ENCODE assay signal across 13 cellular contexts in genomic region chr5:55338092-55338613, GRCh38. TPM values are rescaled to one million over a fixed set of nuclear protein-coding genes. Genes with fewer than 3 reads are reported as not detected.
A peak's percentile ranks its signal among the peaks of the same experiment; 100 is the strongest.
DNase-seq lines count a peak whose midpoint lies in the region; ATAC-seq, FAIRE-seq and TF ChIP-seq lines count a peak whose summit lies in the region.
"Had no signal": no experiment of that assay in that cellular context is flagged by ENCODE, and none has a peak within 500 bp of the region (broad histone marks: within the 10 kb centered on the region; RNA-seq: fewer than 3 reads in every experiment).

No MANE protein-coding gene starts in this region.

- H3K36me3 ChIP-seq in CD4-positive, CD25-positive, alpha-beta regulatory T cell (ENCODE audit: control insufficient read depth, insufficient read depth, low read length) = peaks cover 30% of the 10 kb centered on the region
- H3K36me3 ChIP-seq in adipocyte (ENCODE audit: control insufficient read depth, insufficient read depth, low read length, severe bottlenecking) (peaks cover 26% of the 10 kb centered on the region), OCI-LY7 (ENCODE audit: insufficient read depth, low read length) (peaks cover 86% of the 10 kb centered on the region)

- DNase-seq in CD4-positive, CD25-positive, alpha-beta regulatory T cell = peak in 2 of 3 donors; percentile 13 to 18
- DNase-seq in H54 (ENCODE audit: insufficient read length, low spot score) = no peak
- no peak for DNase-seq in adipocyte (ENCODE audit: low read depth)
- DNase-seq in left lobe of liver (ENCODE audit: low spot score) = no peak
- no peak for DNase-seq in stimulated activated CD8-positive, alpha-beta memory T cell treated with anti-CD3 and anti-CD28 coated beads, Interleukin-4, amount 100 ng/mL, for 48 hours
- DNase-seq in stimulated activated CD4-positive, alpha-beta T cell treated with anti-CD3 and anti-CD28 coated beads, Interleukin-15, amount 100 ng/mL, for 24 hours = no peak
- no peak for DNase-seq in HuH-7 (ENCODE audit: low spot score)
- no peak for DNase-seq in OCI-LY7 (ENCODE audit: low spot score)
- DNase-seq: hippocampal formation, midbrain, NCI-H1694, SK-N-SH had no signal

- no TSS peak for BruUV-seq in OCI-LY7 (replicated peaks; lab: Mats Ljungman, UMichigan)

- TF ChIP-seq CTCF in OCI-LY7 (conservative IDR thresholded peaks at IDR 0.05; ENCODE audit: low read length) = no peak

- H3K4me2 ChIP-seq in OCI-LY7 (ENCODE audit: low read length) = no peak overlapping the region
- H3K4me2 ChIP-seq: SK-N-SH had no signal

- no peaks in the 10 kb centered on the region for H3K9me3 ChIP-seq in CD4-positive, CD25-positive, alpha-beta regulatory T cell (ENCODE audit: control insufficient read depth in 2 of 2, low read length in 2 of 2)
- no peaks in the 10 kb centered on the region for H3K9me3 ChIP-seq in adipocyte (ENCODE audit: control insufficient read depth, low read length)
- H3K9me3 ChIP-seq in OCI-LY7 (ENCODE audit: low read length) = no peaks in the 10 kb centered on the region
- H3K9me3 ChIP-seq: SK-N-SH had no signal

- H3K27me3 ChIP-seq in CD4-positive, CD25-positive, alpha-beta regulatory T cell (ENCODE audit: control insufficient read depth, insufficient read depth, low read length) = no peaks in the 10 kb centered on the region
- no peaks in the 10 kb centered on the region for H3K27me3 ChIP-seq in adipocyte (replicated peaks; ENCODE audit: control insufficient read depth, insufficient read depth, low read length)

- intact Hi-C loops in OCI-LY7 (cut with micrococcal nuclease; ENCODE audit: unreplicated experiment) = no loop called here

- POLR2A ChIA-PET in OCI-LY7 (lab: Charles Lee) = interaction anchor here (0.7 kb wide), 1 partner anchor 41 kb away, joined by 3 read pairs; no protein-coding TSS in a partner anchor

- no peak overlapping the region for H2AFZ ChIP-seq in OCI-LY7 (ENCODE audit: low read length)

- peaks cover 15% of the 10 kb centered on the region for H3K36me3 Mint-ChIP-seq in CD4-positive, CD25-positive, alpha-beta regulatory T cell

- H3K9ac ChIP-seq in adipocyte (ENCODE audit: low read length) = peak overlapping the region; percentile 1
- H3K9ac ChIP-seq: SK-N-SH had no signal

- no peak for ATAC-seq in CD4-positive, CD25-positive, alpha-beta regulatory T cell (ENCODE audit: low read depth in 2 of 2)
- peak; percentile 60 for ATAC-seq in left lobe of liver

- TF ChIP-seq POLR2A in H54 (IDR thresholded peaks at IDR 0.05; ENCODE audit: low read depth, low read length) = no peak

- peaks cover 0 to 2% (median 0%) of the 10 kb centered on the region in 7 donors for H3K9me3 Mint-ChIP-seq in CD4-positive, CD25-positive, alpha-beta regulatory T cell

- H3K9me2 ChIP-seq in OCI-LY7 (ENCODE audit: insufficient read depth, low read length) = no peaks in the 10 kb centered on the region
- H3K9me2 ChIP-seq: SK-N-SH had no signal

- H3K79me2 ChIP-seq in OCI-LY7 (ENCODE audit: insufficient read depth, low read depth, low read length) = peaks cover 69% of the 10 kb centered on the region; the same call in 1 of the 2 replicates

- H3K4me3 ChIP-seq in CD4-positive, CD25-positive, alpha-beta regulatory T cell (ENCODE audit: low read depth, low read length) = peak overlapping the region; percentile 77
- H3K4me3 ChIP-seq in adipocyte (ENCODE audit: low read length) (peak overlapping the region; percentile 40), OCI-LY7 (ENCODE audit: low read depth, low read length, poor library complexity, severe bottlenecking) (no peak overlapping the region)

- peaks cover 4% of the 10 kb centered on the region for H3K4me1 ChIP-seq in CD4-positive, CD25-positive, alpha-beta regulatory T cell (ENCODE audit: control insufficient read depth, insufficient read depth, low read length, poor library complexity, severe bottlenecking)
- peaks cover 6% of the 10 kb centered on the region for H3K4me1 ChIP-seq in adipocyte (ENCODE audit: control insufficient read depth, insufficient read depth, low read length)
- H3K4me1 ChIP-seq in OCI-LY7 (ENCODE audit: insufficient read depth, low read length, poor library complexity, severe bottlenecking) = no peaks in the 10 kb centered on the region

- peak overlapping the region; percentile 52 to 72 (median 56) for H3K27ac Mint-ChIP-seq in CD4-positive, CD25-positive, alpha-beta regulatory T cell

- no peaks in the 10 kb centered on the region for H3K27me3 Mint-ChIP-seq in CD4-positive, CD25-positive, alpha-beta regulatory T cell

- peak; percentile 15 for FAIRE-seq in H54 (lab: Jason Lieb, UNC)

- CTCF ChIA-PET in OCI-LY7 (lab: Charles Lee; ENCODE audit: unreplicated experiment) = no interaction called here

- H3K27ac ChIP-seq in CD4-positive, CD25-positive, alpha-beta regulatory T cell (ENCODE audit: insufficient read depth, low read length, poor library complexity, severe bottlenecking) = peak overlapping the region; percentile 23
- H3K27ac ChIP-seq in OCI-LY7 (ENCODE audit: low read depth, low read length, poor library complexity, severe bottlenecking) = no peak overlapping the region
- H3K27ac ChIP-seq: C4-2B had no signal

- H3K4me3 Mint-ChIP-seq in CD4-positive, CD25-positive, alpha-beta regulatory T cell = peak overlapping the region; percentile 56 to 82 (median 68)

- H4K20me1 ChIP-seq in OCI-LY7 (ENCODE audit: insufficient read depth, low read length) = peaks cover 12% of the 10 kb centered on the region; the same call in 1 of the 2 replicates

- H3K4me1 Mint-ChIP-seq in CD4-positive, CD25-positive, alpha-beta regulatory T cell = peaks cover 21 to 41% (median 30%) of the 10 kb centered on the region in 4 donors

RNA-seq across cellular contexts. Expression of gene MTREX, which starts 30.4 kb away (rescaled TPM):
- total RNA-seq in CD4-positive, CD25-positive, alpha-beta regulatory T cell = 86.7 TPM
- polyA plus RNA-seq in CD4-positive, CD25-positive, alpha-beta regulatory T cell = 10 to 100 TPM; 23.2 to 34.3 (median 28.4) TPM
- total RNA-seq in left lobe of liver (21.1 TPM), OCI-LY7 (2022) (118 and 125 TPM in 2 replicates)
- total RNA-seq in OCI-LY7 (2014; rRNA removed; shearing (Covaris generic)) = 62.7 and 84.7 TPM in 2 replicates

RNA-seq across cellular contexts. Expression of gene DHX29, which starts 30.7 kb away (rescaled TPM):
- total RNA-seq in CD4-positive, CD25-positive, alpha-beta regulatory T cell = 16.5 TPM
- 10 to 100 TPM; 12.5 to 28.5 (median 14.8) TPM for polyA plus RNA-seq in CD4-positive, CD25-positive, alpha-beta regulatory T cell
- total RNA-seq in left lobe of liver = 11.0 TPM
- total RNA-seq in OCI-LY7 (2014; rRNA removed; shearing (Covaris generic)) = 12.7 and 13.2 TPM in 2 replicates
- 17.4 and 19.9 TPM in 2 replicates for total RNA-seq in OCI-LY7 (2022)

Comparison
In these comparisons a context has a peak if more than half of its experiments do, and no peak if none do; other contexts are left out.
1. DNase-seq: peak in CD4-positive, CD25-positive, alpha-beta regulatory T cell (2 of 3); none in H54 (single experiment), adipocyte (single experiment), left lobe of liver (single experiment), stimulated activated CD8-positive, alpha-beta memory T cell treated with anti-CD3 and anti-CD28 coated beads, Interleukin-4, amount 100 ng/mL, for 48 hours (single experiment), stimulated activated CD4-positive, alpha-beta T cell treated with anti-CD3 and anti-CD28 coated beads, Interleukin-15, amount 100 ng/mL, for 24 hours (single experiment), HuH-7 (single experiment) and OCI-LY7 (single experiment).